22 cellular contexts compared by ENCODE assay signal in the genomic region with DNA sequence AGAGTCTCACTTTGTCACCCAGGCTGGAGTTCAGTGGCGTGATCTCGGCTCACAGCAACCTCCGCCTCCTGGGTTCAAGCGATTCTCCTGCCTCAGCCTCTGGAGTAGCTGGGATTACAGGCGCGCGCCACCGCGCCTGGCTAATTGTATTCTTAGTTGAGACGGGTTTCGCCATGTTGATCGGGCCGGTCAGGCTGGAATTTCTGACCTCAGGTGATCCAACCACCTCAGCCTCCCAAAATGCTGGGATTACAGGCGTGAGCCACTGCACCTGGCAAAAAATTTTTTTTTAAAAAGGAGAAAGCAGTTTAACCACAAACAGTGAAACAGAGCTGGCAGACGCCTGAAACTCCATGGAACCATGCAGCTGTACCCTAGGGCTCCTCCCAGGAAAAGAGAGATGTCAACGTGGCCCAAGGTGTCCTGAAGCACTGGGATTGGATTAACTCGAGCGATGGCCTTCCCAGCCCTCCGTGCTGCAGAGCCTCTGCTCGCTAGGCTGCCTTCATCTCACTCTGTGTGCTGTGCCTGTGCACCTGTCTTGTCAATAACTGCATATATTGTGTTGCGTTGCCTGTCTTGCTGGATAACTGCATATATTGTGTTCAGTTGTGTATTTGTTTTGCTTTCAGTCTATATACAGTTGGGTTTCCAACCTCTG. TPM values are rescaled to one million over a fixed set of nuclear protein-coding genes. Genes with fewer than 3 reads are reported as not detected.
DNase-seq lines count a peak whose midpoint lies in the region; ATAC-seq and TF ChIP-seq lines count a peak whose summit lies in the region.
"Had no signal": no experiment of that assay in that cellular context is flagged by ENCODE, and none has a peak within 500 bp of the region (broad histone marks: within the 10 kb centered on the region; RNA-seq: fewer than 3 reads in every experiment).

No MANE protein-coding gene starts in this region.

- H3K36me3 Mint-ChIP-seq in activated CD4-positive, alpha-beta T cell treated with anti-CD3 and anti-CD28 coated beads for 36 hours (ENCODE audit: low read depth): peaks cover 19% of the 10 kb centered on the region
- peaks cover 29% of the 10 kb centered on the region for H3K36me3 Mint-ChIP-seq in WTC11
- H3K36me3 Mint-ChIP-seq: activated naive CD8-positive, alpha-beta T cell had no signal

- H3K9me3 ChIP-seq in suprapubic skin (no peaks in the 10 kb centered on the region), right lobe of liver (no peaks in the 10 kb centered on the region), upper lobe of right lung (no peaks in the 10 kb centered on the region)
- H3K9me3 ChIP-seq: body of pancreas had no signal

- no peak for DNase-seq in activated CD4-positive, alpha-beta T cell treated with anti-CD3 and anti-CD28 coated beads for 36 hours
- DNase-seq in activated CD4-positive, alpha-beta T cell treated with anti-CD3 and anti-CD28 coated beads, Interleukin-2, amount 50 U/mL, for 48 hours: no peak
- DNase-seq in H7 (peak; percentile 50), WTC11 (ENCODE audit: low spot score) (no peak), suprapubic skin (ENCODE audit: low spot score in 2 of 2) (no peak), right lobe of liver (no peak), upper lobe of right lung (no peak)
- DNase-seq: activated CD4-positive, CD25-positive, alpha-beta regulatory T cell; activated CD8-positive, alpha-beta T cell treated with anti-CD3 and anti-CD28 coated beads, Interleukin-2, amount 10 ng/mL, durations not matched to agents 7 days and 5 days; activated T-cell treated with anti-CD3 and anti-CD28 coated beads, Interleukin-2, amount 50 U/mL, for 72 hours; body of pancreas; CD4-positive, CD25-positive, alpha-beta regulatory T cell; DMS79; MV-4-11; occipital lobe; stimulated activated naive CD4-positive, alpha-beta T cell treated with Interleukin-2 at 50 U/mL for 16 hours had no signal

- H3K27ac Mint-ChIP-seq in activated CD4-positive, alpha-beta T cell treated with anti-CD3 and anti-CD28 coated beads for 36 hours: peak overlapping the region; percentile 35
- peak overlapping the region; percentile 6; the same call in 1 of the 2 replicates for H3K27ac Mint-ChIP-seq in WTC11
- H3K27ac Mint-ChIP-seq: activated naive CD8-positive, alpha-beta T cell; activated T-cell treated with anti-CD3 and anti-CD28 coated beads, Interleukin-2, amount 50 U/mL, for 72 hours; CD4-positive, CD25-positive, alpha-beta regulatory T cell had no signal

- TF ChIP-seq EP300 in suprapubic skin (IDR thresholded peaks at IDR 0.05): no peak

- no peaks in the 10 kb centered on the region for H3K9me3 Mint-ChIP-seq in activated CD4-positive, alpha-beta T cell treated with anti-CD3 and anti-CD28 coated beads for 36 hours (ENCODE audit: low read depth)
- H3K9me3 Mint-ChIP-seq in WTC11: no peaks in the 10 kb centered on the region
- H3K9me3 Mint-ChIP-seq: activated T-cell treated with anti-CD3 and anti-CD28 coated beads, Interleukin-2, amount 50 U/mL, for 72 hours; CD4-positive, CD25-positive, alpha-beta regulatory T cell had no signal

- H3K4me1 ChIP-seq in suprapubic skin: peaks cover 25% of the 10 kb centered on the region
- H3K4me1 ChIP-seq in right lobe of liver: peaks cover 0 to 2% (median 0%) of the 10 kb centered on the region in 4 donors
- H3K4me1 ChIP-seq in upper lobe of right lung: peaks cover 3% of the 10 kb centered on the region

- peak overlapping the region; percentile 57 for H3K27ac ChIP-seq in suprapubic skin
- no peak overlapping the region for H3K27ac ChIP-seq in right lobe of liver
- H3K27ac ChIP-seq in upper lobe of right lung: no peak overlapping the region
- H3K27ac ChIP-seq: body of pancreas, hepatocyte, SK-N-MC had no signal

- H3K36me3 ChIP-seq in H7 (replicated peaks; ENCODE audit: control insufficient read depth, insufficient read depth, low read length): peaks cover 10% of the 10 kb centered on the region
- H3K36me3 ChIP-seq in suprapubic skin: peaks cover 36% of the 10 kb centered on the region
- H3K36me3 ChIP-seq in right lobe of liver: peaks cover 0 to 29% (median 4%) of the 10 kb centered on the region in 4 donors
- H3K36me3 ChIP-seq in upper lobe of right lung: peaks cover 35% of the 10 kb centered on the region

- TF ChIP-seq POLR2A in suprapubic skin (IDR thresholded peaks at IDR 0.05) (no peak), right lobe of liver (IDR thresholded peaks at IDR 0.05) (no peak)

- CTCF ChIA-PET in activated CD4-positive, alpha-beta T cell treated with anti-CD3 and anti-CD28 coated beads for 36 hours (lab: Charles Lee): no interaction called here
- CTCF ChIA-PET in WTC11 (lab: Charles Lee): no interaction called here

- no peaks in the 10 kb centered on the region for H3K27me3 ChIP-seq in H7 (ENCODE audit: control insufficient read depth, insufficient read depth, low read length)
- no peaks in the 10 kb centered on the region for H3K27me3 ChIP-seq in suprapubic skin
- no peaks in the 10 kb centered on the region for H3K27me3 ChIP-seq in right lobe of liver
- H3K27me3 ChIP-seq in upper lobe of right lung: no peaks in the 10 kb centered on the region
- H3K27me3 ChIP-seq: body of pancreas, hepatocyte had no signal

- H3K4me3 ChIP-seq in H7 (ENCODE audit: insufficient read depth, low read depth, low read length) (no peak overlapping the region), suprapubic skin (no peak overlapping the region), right lobe of liver (no peak overlapping the region), upper lobe of right lung (no peak overlapping the region)
- H3K4me3 ChIP-seq: body of pancreas, GM23248, hepatocyte, lung, SK-N-MC had no signal

- POLR2A ChIA-PET in activated CD4-positive, alpha-beta T cell treated with anti-CD3 and anti-CD28 coated beads for 36 hours (lab: Charles Lee): no interaction called here
- POLR2A ChIA-PET in WTC11 (lab: Charles Lee): no interaction called here

- peaks cover 12% of the 10 kb centered on the region for H3K4me1 Mint-ChIP-seq in activated CD4-positive, alpha-beta T cell treated with anti-CD3 and anti-CD28 coated beads for 36 hours
- peaks cover 5% of the 10 kb centered on the region for H3K4me1 Mint-ChIP-seq in WTC11

- 79% methylated on average over 21 of the region's 21 CpGs for WGBS in suprapubic skin
- WGBS in right lobe of liver (ENCODE audit: insufficient coverage, low coverage, low lambda C conversion rate, missing lambda C conversion rate): 83% methylated on average over 6 of the region's 21 CpGs

- no peak overlapping the region for H3K4me3 Mint-ChIP-seq in activated CD4-positive, alpha-beta T cell treated with anti-CD3 and anti-CD28 coated beads for 36 hours
- H3K4me3 Mint-ChIP-seq in WTC11: no peak overlapping the region
- H3K4me3 Mint-ChIP-seq: activated CD8-positive, alpha-beta T cell treated with anti-CD3 and anti-CD28 coated beads, Interleukin-2, amount 10 ng/mL, durations not matched to agents 7 days and 5 days; activated naive CD8-positive, alpha-beta T cell; activated T-cell treated with anti-CD3 and anti-CD28 coated beads, Interleukin-2, amount 50 U/mL, for 72 hours; CD4-positive, CD25-positive, alpha-beta regulatory T cell had no signal

- TF ChIP-seq CTCF in WTC11 (IDR thresholded peaks at IDR 0.05): no peak
- no peak for TF ChIP-seq CTCF in suprapubic skin (IDR thresholded peaks at IDR 0.05)
- no peak for TF ChIP-seq CTCF in right lobe of liver (IDR thresholded peaks at IDR 0.05)
- TF ChIP-seq CTCF in upper lobe of right lung (IDR thresholded peaks at IDR 0.05): no peak

- H3K27me3 Mint-ChIP-seq in activated CD4-positive, alpha-beta T cell treated with anti-CD3 and anti-CD28 coated beads for 36 hours: no peaks in the 10 kb centered on the region
- peaks cover 3% of the 10 kb centered on the region; the same call in 1 of the 2 replicates for H3K27me3 Mint-ChIP-seq in WTC11 (ENCODE audit: low read depth)
- H3K27me3 Mint-ChIP-seq: activated naive CD8-positive, alpha-beta T cell had no signal

- ATAC-seq in activated CD4-positive, alpha-beta T cell treated with anti-CD3 and anti-CD28 coated beads for 36 hours: no peak
- no peak for ATAC-seq in WTC11
- ATAC-seq in right lobe of liver: no peak
- no peak for ATAC-seq in upper lobe of right lung
- ATAC-seq in GM18858 (IDR thresholded peaks at IDR 0.05; ENCODE audit: unreplicated experiment): no peak
- ATAC-seq: activated CD8-positive, alpha-beta T cell treated with anti-CD3 and anti-CD28 coated beads, Interleukin-2, amount 10 ng/mL, durations not matched to agents 7 days and 5 days; activated T-cell treated with anti-CD3 and anti-CD28 coated beads, Interleukin-2, amount 50 U/mL, for 72 hours; body of pancreas had no signal

- intact Hi-C loops in activated CD4-positive, alpha-beta T cell treated with anti-CD3 and anti-CD28 coated beads for 36 hours (cut with DNase I, micrococcal nuclease): loop anchor here in 1 of 2 experiments (5.0 kb wide), 1 partner anchor 62 kb away; no protein-coding TSS in a partner anchor
- intact Hi-C loops in right lobe of liver (cut with DNase I): no loop called here
- intact Hi-C loops in upper lobe of right lung (cut with DNase I): no loop called here

TF ChIP-seq in WTC11, 78 proteins besides CTCF, POLR2A, EP300 and RAD21 (continues in another document):
- TF ChIP-seq TP53 (CRISPR knock-in tag; IDR thresholded peaks at IDR 0.05) (no peak), ZNF396 (CRISPR knock-in tag; IDR thresholded peaks at IDR 0.05; ENCODE audit: borderline replicate concordance) (no peak)

RNA-seq across cellular contexts. Expression of a gene that starts 29.6 kb away (rescaled TPM):
- 10 to 100 TPM; 58.1 to 75.4 TPM for total RNA-seq in activated CD4-positive, alpha-beta T cell treated with anti-CD3 and anti-CD28 coated beads for 36 hours
- 54.1 and 67.4 TPM in 2 replicates for total RNA-seq in H7 (2014; rRNA removed; shearing (Covaris generic))
- 57.7 to 65.7 TPM (median 62.7 TPM) in 3 replicates for total RNA-seq in WTC11 (2021)
- total RNA-seq in suprapubic skin: 10 to 100 TPM; 62.7 to 94.5 (median 78.4) TPM
- total RNA-seq in right lobe of liver: 10 to 100 TPM; 14.1 to 20.5 (median 16.1) TPM
- total RNA-seq in upper lobe of right lung: 62.4 TPM

RNA-seq across cellular contexts. Expression of a gene that starts 31.4 kb away (rescaled TPM):
- total RNA-seq in activated CD4-positive, alpha-beta T cell treated with anti-CD3 and anti-CD28 coated beads for 36 hours: 10 to 100 TPM; 65.4 to 85.9 TPM
- 42.2 and 49.9 TPM in 2 replicates for total RNA-seq in H7 (2014; rRNA removed; shearing (Covaris generic))
- 96.7 to 125 TPM (median 117 TPM) in 3 replicates for total RNA-seq in WTC11 (2021)
- 100 to 1,000 TPM in 1 of 4 donors, 10 to 100 TPM in 3; 37.6 to 105 (median 44.7) TPM for total RNA-seq in suprapubic skin
- total RNA-seq in right lobe of liver: 10 to 100 TPM in 5 of 6 experiments, 1 to 10 TPM in 1; 9.3 to 48.6 (median 21.8) TPM
- 54.1 TPM for total RNA-seq in upper lobe of right lung

RNA-seq across cellular contexts. Expression of a gene that starts 39.4 kb away (rescaled TPM):
- total RNA-seq in activated CD4-positive, alpha-beta T cell treated with anti-CD3 and anti-CD28 coated beads for 36 hours: 100 to 1,000 TPM; 286 to 329 TPM
- total RNA-seq in H7 (2014; rRNA removed; shearing (Covaris generic)): 62.8 and 76.1 TPM in 2 replicates
- total RNA-seq in WTC11 (2021) (61.5 to 71.7 TPM (median 65.5 TPM) in 3 replicates), suprapubic skin (10 to 100 TPM; 36.4 to 53.1 (median 45.6) TPM), right lobe of liver (10 to 100 TPM; 29.4 to 82.4 (median 46.4) TPM), upper lobe of right lung (120 TPM)
